29 cellular contexts compared by ENCODE assay signal in the genomic region with DNA sequence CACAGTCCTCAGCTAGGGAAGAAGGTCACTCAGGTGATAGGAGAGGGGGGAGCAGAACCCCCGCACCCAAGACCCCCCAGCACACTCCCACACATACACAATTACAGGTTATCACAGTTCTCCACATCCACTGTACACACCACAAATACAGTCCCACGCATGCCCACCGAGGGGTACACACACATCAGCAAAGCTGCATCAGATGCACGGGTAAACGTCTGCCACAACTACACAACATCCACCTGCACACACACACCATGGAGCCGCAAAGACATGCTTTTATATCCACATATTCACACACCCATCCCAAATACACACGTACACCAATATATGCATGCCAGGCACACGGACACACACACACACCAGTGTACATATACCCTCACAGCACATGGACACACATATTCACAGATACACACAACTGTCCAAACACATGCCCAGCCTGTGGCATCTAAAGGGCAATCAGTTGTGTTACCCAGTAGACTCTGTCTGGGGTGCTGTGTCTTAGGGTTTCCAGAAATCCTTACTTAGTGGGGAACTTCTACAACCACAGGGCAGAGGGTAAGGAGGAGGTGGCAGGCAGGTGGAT. TPM values are rescaled to one million over a fixed set of nuclear protein-coding genes. Genes with fewer than 3 reads are reported as not detected.
A peak's percentile ranks its signal among the peaks of the same experiment; 100 is the strongest.
DNase-seq lines count a peak whose midpoint lies in the region; ATAC-seq and TF ChIP-seq lines count a peak whose summit lies in the region.
"Had no signal": no experiment of that assay in that cellular context is flagged by ENCODE, and none has a peak within 500 bp of the region (broad histone marks: within the 10 kb centered on the region; RNA-seq: fewer than 3 reads in every experiment).

No MANE protein-coding gene starts in this region.

- no peaks in the 10 kb centered on the region for H3K9me3 Mint-ChIP-seq in Caco-2 (ENCODE audit: unreplicated experiment)
- no peaks in the 10 kb centered on the region for H3K9me3 Mint-ChIP-seq in neural progenitor cell
- H3K9me3 Mint-ChIP-seq: activated naive CD4-positive, alpha-beta T cell treated with anti-CD3 and anti-CD28 coated beads, Interleukin-2, amount 50 U/mL, for 72 hours; HFFc6; mesothelial cell of epicardium; naive B cell had no signal

- H3K9ac ChIP-seq in Loucy (ENCODE audit: low read depth, low read length, poor library complexity, severe bottlenecking): peak overlapping the region; percentile 14
- no peak overlapping the region for H3K9ac ChIP-seq in neural progenitor cell
- H3K9ac ChIP-seq: parathyroid adenoma had no signal

- no peaks in the 10 kb centered on the region for H3K9me2 ChIP-seq in Loucy (replicated peaks; ENCODE audit: low read depth, low read length)

- H3K4me2 ChIP-seq in Loucy (ENCODE audit: low read depth, low read length, poor library complexity, severe bottlenecking): peak overlapping the region; percentile 82
- H3K4me2 ChIP-seq in neural progenitor cell: no peak overlapping the region

- H3K4me3 Mint-ChIP-seq in Caco-2 (ENCODE audit: unreplicated experiment) (peak overlapping the region; percentile 43), neural progenitor cell (peak overlapping the region; percentile 79)
- H3K4me3 Mint-ChIP-seq: activated CD8-positive, alpha-beta T cell treated with anti-CD3 and anti-CD28 coated beads, Interleukin-2, amount 10 ng/mL, durations not matched to agents 7 days and 5 days; HFFc6 had no signal

- POLR2A ChIA-PET in Caco-2 (lab: Charles Lee): no interaction called here

- intact Hi-C loops in Caco-2 (cut with micrococcal nuclease; ENCODE audit: unreplicated experiment): no loop called here

- H3K9me3 ChIP-seq in Caco-2: no peaks in the 10 kb centered on the region
- H3K9me3 ChIP-seq in Loucy (ENCODE audit: insufficient read depth, low read depth, low read length): no peaks in the 10 kb centered on the region
- no peaks in the 10 kb centered on the region for H3K9me3 ChIP-seq in neural progenitor cell (ENCODE audit: low read depth)
- H3K9me3 ChIP-seq: right atrium auricular region, spleen had no signal

- no peak overlapping the region for H3K27ac ChIP-seq in neural progenitor cell
- H3K27ac ChIP-seq: parathyroid adenoma, spleen had no signal

- H3K27me3 ChIP-seq in Caco-2 (replicated peaks; ENCODE audit: control insufficient read depth, insufficient read depth, low read length): no peaks in the 10 kb centered on the region; the same call in 1 of the 2 replicates
- H3K27me3 ChIP-seq in Loucy (ENCODE audit: insufficient read depth, low read length, poor library complexity, severe bottlenecking): no peaks in the 10 kb centered on the region
- peaks cover 93% of the 10 kb centered on the region for H3K27me3 ChIP-seq in neural progenitor cell
- H3K27me3 ChIP-seq: right atrium auricular region had no signal

- DNase-seq in Caco-2: no peak
- peak; percentile 45 for DNase-seq in ecto neural progenitor cell (ENCODE audit: low spot score)
- no peak for DNase-seq in neural progenitor cell (ENCODE audit: low spot score)
- DNase-seq in NCI-H2196 treated with DMSO at 0.1 percent for 48 hours (lab: John Stamatoyannopoulos, UW; ENCODE audit: unreplicated experiment): no peak
- DNase-seq in GF-D8 (lab: John Stamatoyannopoulos, UW): no peak
- no peak for DNase-seq in activated CD4-positive, alpha-beta T cell treated with anti-CD3 and anti-CD28 coated beads, Interleukin-2, amount 50 U/mL, for 1 hour
- DNase-seq: activated CD4-positive, alpha-beta T cell treated with anti-CD3 and anti-CD28 coated beads for 1 hour; activated CD8-positive, alpha-beta T cell treated with anti-CD3 and anti-CD28 coated beads, Interleukin-2, amount 10 ng/mL, durations not matched to agents 7 days and 5 days; activated T-cell treated with anti-CD3 and anti-CD28 coated beads for 4 hours; Calu3; central memory CD4-positive, alpha-beta T cell; dermis blood vessel endothelial cell; HFFc6; naive B cell; NCI-H1105; NCI-H2029; NCI-H226; NCI-H748 treated with DMSO at 0.1 percent for 48 hours; spleen; T-helper 2 cell; trophoblast cell had no signal

- H3F3A ChIP-seq in Loucy (ENCODE audit: low read depth) (no peaks in the 10 kb centered on the region), neural progenitor cell (ENCODE audit: low read depth) (peaks cover 38% of the 10 kb centered on the region)

- H2AFZ ChIP-seq in Loucy (ENCODE audit: low read length): no peak overlapping the region
- no peak overlapping the region for H2AFZ ChIP-seq in neural progenitor cell (replicated peaks)

- H3K4me1 ChIP-seq in Caco-2: peaks cover 8% of the 10 kb centered on the region; the same call in 1 of the 2 replicates
- peaks cover 14% of the 10 kb centered on the region for H3K4me1 ChIP-seq in Loucy (ENCODE audit: insufficient read depth, low read length, poor library complexity, severe bottlenecking)
- H3K4me1 ChIP-seq in neural progenitor cell: peaks cover 17% of the 10 kb centered on the region

- H3K4me1 Mint-ChIP-seq in Caco-2 (ENCODE audit: low read depth, unreplicated experiment) (peaks cover 6% of the 10 kb centered on the region), neural progenitor cell (peaks cover 62% of the 10 kb centered on the region)

- TF ChIP-seq CTCF in Caco-2 (IDR thresholded peaks at IDR 0.05; ENCODE audit: insufficient read depth in 1 of 2, low read depth in 1 of 2, low read length in 1 of 2, severe bottlenecking in 1 of 2, unreplicated experiment in 1 of 2): no peak
- TF ChIP-seq CTCF in Loucy (conservative IDR thresholded peaks at IDR 0.05; ENCODE audit: low read length): no peak
- no peak for TF ChIP-seq CTCF in neural progenitor cell (IDR thresholded peaks at IDR 0.05)

- ATAC-seq in HG03432 (IDR thresholded peaks at IDR 0.05; ENCODE audit: unreplicated experiment): no peak

- no peak overlapping the region for H3K4me3 ChIP-seq in Caco-2 (ENCODE audit: low read depth, low read length)
- no peak overlapping the region for H3K4me3 ChIP-seq in Loucy (ENCODE audit: low read length, poor library complexity, severe bottlenecking)
- no peak overlapping the region for H3K4me3 ChIP-seq in neural progenitor cell

- H3K36me3 ChIP-seq in Caco-2 (ENCODE audit: control insufficient read depth, insufficient read depth, low read length) (no peaks in the 10 kb centered on the region), Loucy (ENCODE audit: insufficient read depth, low read length) (no peaks in the 10 kb centered on the region), neural progenitor cell (no peaks in the 10 kb centered on the region)
- H3K36me3 ChIP-seq: right atrium auricular region, spleen had no signal

- H3K79me2 ChIP-seq in Loucy (ENCODE audit: insufficient read depth, low read length) (no peaks in the 10 kb centered on the region), neural progenitor cell (ENCODE audit: low read depth) (no peaks in the 10 kb centered on the region)
- H3K79me2 ChIP-seq: parathyroid adenoma had no signal

- no peak overlapping the region for H3K27ac Mint-ChIP-seq in Caco-2 (ENCODE audit: unreplicated experiment)
- H3K27ac Mint-ChIP-seq in neural progenitor cell: peak overlapping the region; percentile 98
- H3K27ac Mint-ChIP-seq: activated CD8-positive, alpha-beta T cell treated with anti-CD3 and anti-CD28 coated beads, Interleukin-2, amount 10 ng/mL, durations not matched to agents 7 days and 5 days; activated naive CD4-positive, alpha-beta T cell treated with anti-CD3 and anti-CD28 coated beads, Interleukin-2, amount 50 U/mL, for 72 hours; HFFc6; mesothelial cell of epicardium; naive B cell had no signal

- CTCF ChIA-PET in Caco-2 (lab: Charles Lee): interaction anchor here (0.7 kb wide), 1 partner anchor 112 kb away, joined by 3 read pairs; no protein-coding TSS in a partner anchor

- H3K27me3 Mint-ChIP-seq in Caco-2 (ENCODE audit: insufficient read depth, unreplicated experiment) (peaks cover 4% of the 10 kb centered on the region), neural progenitor cell (ENCODE audit: insufficient read depth, low read depth) (peaks cover 34% of the 10 kb centered on the region)

- BruUV-seq in Caco-2 (replicated peaks; lab: Mats Ljungman, UMichigan): no TSS peak

- H3K36me3 Mint-ChIP-seq in Caco-2 (ENCODE audit: insufficient read depth, unreplicated experiment): no peaks in the 10 kb centered on the region
- H3K36me3 Mint-ChIP-seq in neural progenitor cell: no peaks in the 10 kb centered on the region
- H3K36me3 Mint-ChIP-seq: mesothelial cell of epicardium, naive B cell had no signal

- no peaks in the 10 kb centered on the region for H4K20me1 ChIP-seq in Loucy (ENCODE audit: insufficient read depth, low read length, poor library complexity, severe bottlenecking)
- no peaks in the 10 kb centered on the region for H4K20me1 ChIP-seq in neural progenitor cell (ENCODE audit: low read depth)

RNA-seq across cellular contexts. Expression of a gene that starts 5.5 kb away (rescaled TPM):
- 0.14 and 0.27 TPM in 2 replicates for total RNA-seq in Caco-2 (2022)
- total RNA-seq in neural progenitor cell (ENCODE audit: low replicate concordance): 0.82 and 4.6 TPM in 2 replicates
- total RNA-seq: activated CD8-positive, alpha-beta T cell treated with anti-CD3 and anti-CD28 coated beads, Interleukin-2, amount 10 ng/mL, durations not matched to agents 7 days and 5 days; activated naive CD4-positive, alpha-beta T cell treated with anti-CD3 and anti-CD28 coated beads, Interleukin-2, amount 50 U/mL, for 72 hours; Calu3; dermis blood vessel endothelial cell; endothelial cell of umbilical vein; glomerular endothelial cell; HFFc6; spleen had no signal

RNA-seq across cellular contexts. Expression of a gene that starts 7.4 kb away (rescaled TPM):
- total RNA-seq in Caco-2 (2022) (13.4 and 18.2 TPM in 2 replicates), neural progenitor cell (ENCODE audit: low replicate concordance) (3.4 and 4.6 TPM in 2 replicates)

RNA-seq across cellular contexts. Expression of a gene that starts 45.7 kb away (rescaled TPM):
- total RNA-seq in Caco-2 (2022) (359 and 367 TPM in 2 replicates), neural progenitor cell (ENCODE audit: low replicate concordance) (621 and 672 TPM in 2 replicates)
